ENCODE assay signal across 33 cellular contexts in the genomic region with DNA sequence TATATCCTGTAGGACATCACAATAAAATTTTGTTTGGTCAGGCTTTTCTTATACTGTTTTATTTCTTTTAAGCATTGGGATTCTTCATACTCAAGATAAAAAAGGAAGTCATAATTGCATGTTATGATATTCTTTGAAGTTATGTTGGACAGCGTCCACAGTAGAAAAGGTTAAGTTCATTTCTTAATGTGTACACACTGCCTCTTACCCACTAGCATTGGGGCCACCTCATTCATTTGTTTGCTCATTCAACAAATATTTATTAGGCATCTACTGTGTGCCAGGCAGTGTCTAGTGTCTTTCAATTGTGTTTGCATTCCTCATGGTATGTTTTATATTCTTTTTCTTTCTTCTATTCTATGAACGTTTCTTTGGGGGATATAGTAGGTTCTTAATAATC.
DNase-seq lines count a peak whose midpoint lies in the region; TF ChIP-seq lines count a peak whose summit lies in the region.
"Had no signal": no experiment of that assay in that cellular context is flagged by ENCODE, and none has a peak within 500 bp of the region (broad histone marks: within the 10 kb centered on the region; RNA-seq: fewer than 3 reads in every experiment).

No MANE protein-coding gene starts in this region.

- H3K4me3 Mint-ChIP-seq in CD8-positive, alpha-beta memory T cell: no peak overlapping the region
- H3K4me3 Mint-ChIP-seq: activated CD4-positive, alpha-beta memory T cell treated with anti-CD3 and anti-CD28 coated beads, Interleukin-2, amount 10 ng/mL, durations not matched to agents 7 days and 5 days; activated T-helper 1 cell treated with anti-CD3 and anti-CD28 coated beads, Interleukin-12 subunit alpha, Interleukin-12 subunit beta, Interleukin-2, Interleukin-4 antibody, amounts not matched to agents 30 ng/mL and 10 ng/mL and 1 ng/mL, durations not matched to agents 14 hours and 24 hours and 36 hours; brain; GM23338; neural crest cell; T-helper 17 cell had no signal

- POLR2A ChIA-PET in CD8-positive, alpha-beta memory T cell (lab: Charles Lee): no interaction called here
- POLR2A ChIA-PET in A673 (lab: Charles Lee; ENCODE audit: low non-redundant PET): no interaction called here

- BruUV-seq in A673 (replicated peaks; lab: Mats Ljungman, UMichigan): no TSS peak

- no peaks in the 10 kb centered on the region for H3K4me1 ChIP-seq in CD8-positive, alpha-beta memory T cell (ENCODE audit: insufficient read depth, low read length)
- H3K4me1 ChIP-seq in A673 (ENCODE audit: insufficient read depth, low read length, poor library complexity, severe bottlenecking): no peaks in the 10 kb centered on the region
- H3K4me1 ChIP-seq: adrenal gland, BLaER1 had no signal

- H3K9me3 Mint-ChIP-seq in CD8-positive, alpha-beta memory T cell: peaks cover 0 to 5% (median 1%) of the 10 kb centered on the region in 5 donors
- H3K9me3 Mint-ChIP-seq: activated CD4-positive, alpha-beta memory T cell treated with anti-CD3 and anti-CD28 coated beads, Interleukin-2, amount 10 ng/mL, durations not matched to agents 7 days and 5 days; activated T-helper 1 cell treated with anti-CD3 and anti-CD28 coated beads, Interleukin-12 subunit alpha, Interleukin-12 subunit beta, Interleukin-2, Interleukin-4 antibody, amounts not matched to agents 30 ng/mL and 10 ng/mL and 1 ng/mL, durations not matched to agents 14 hours and 24 hours and 36 hours; brain; GM23338; neural crest cell had no signal

- no peaks in the 10 kb centered on the region for H3K36me3 Mint-ChIP-seq in CD8-positive, alpha-beta memory T cell
- H3K36me3 Mint-ChIP-seq: brain had no signal

- CTCF ChIA-PET in CD8-positive, alpha-beta memory T cell (lab: Charles Lee): no interaction called here
- CTCF ChIA-PET in A673 (lab: Charles Lee): no interaction called here

- no peaks in the 10 kb centered on the region for H3K27me3 ChIP-seq in CD8-positive, alpha-beta memory T cell (ENCODE audit: insufficient read depth, low read length, poor library complexity, severe bottlenecking)
- H3K27me3 ChIP-seq in A673 (replicated peaks; ENCODE audit: insufficient read depth, low read depth, low read length, poor library complexity): no peaks in the 10 kb centered on the region
- H3K27me3 ChIP-seq: adrenal gland, BLaER1, dorsolateral prefrontal cortex, pancreas, stomach, transverse colon had no signal

- DNase-seq in ELR (ENCODE audit: low read depth) (peak; percentile 25), NCI-H226 (peak; percentile 53), fibroblast of gingiva (ENCODE audit: low read depth) (peak; percentile 37), retinal pigment epithelial cell (ENCODE audit: low read depth) (peak; percentile 47), A673 (ENCODE audit: low spot score) (no peak), posterior vena cava (ENCODE audit: low spot score) (no peak)
- DNase-seq in activated T-cell treated with anti-CD3 and anti-CD28 coated beads, Interleukin-2, amount 50 U/mL, for 1 hour: no peak
- no peak for DNase-seq in CD8-positive, alpha-beta memory T cell
- DNase-seq: activated CD4-positive, alpha-beta memory T cell treated with anti-CD3 and anti-CD28 coated beads, Interleukin-2, amount 10 ng/mL, durations not matched to agents 7 days and 5 days; activated CD4-positive, alpha-beta T cell treated with anti-CD3 and anti-CD28 coated beads for 1 hour; activated CD8-positive, alpha-beta memory T cell treated with anti-CD3 and anti-CD28 coated beads, Interleukin-2, amount 50 U/mL, for 4 hours; activated naive CD4-positive, alpha-beta T cell treated with Interleukin-2 at 50 U/mL for 16 hours; adrenal gland; COR-L47; DMS79 treated with DMSO at 0.1 percent for 48 hours; dorsolateral prefrontal cortex; hypothalamus; mesendoderm; NCI-H1417; NCI-H2029 treated with DMSO at 0.1 percent for 48 hours; NCI-H2227 treated with DMSO at 0.1 percent for 48 hours; NCI-H69; pancreas; right cardiac atrium; SHP77; stomach; T-helper 17 cell; transverse colon had no signal

- H3K27ac Mint-ChIP-seq in CD8-positive, alpha-beta memory T cell: no peak overlapping the region
- H3K27ac Mint-ChIP-seq: activated CD4-positive, alpha-beta memory T cell treated with anti-CD3 and anti-CD28 coated beads, Interleukin-2, amount 10 ng/mL, durations not matched to agents 7 days and 5 days; activated T-helper 1 cell treated with anti-CD3 and anti-CD28 coated beads, Interleukin-12 subunit alpha, Interleukin-12 subunit beta, Interleukin-2, Interleukin-4 antibody, amounts not matched to agents 30 ng/mL and 10 ng/mL and 1 ng/mL, durations not matched to agents 14 hours and 24 hours and 36 hours; brain; GM23338; T-helper 17 cell had no signal

- H3K9me3 ChIP-seq in CD8-positive, alpha-beta memory T cell (ENCODE audit: low read length): no peaks in the 10 kb centered on the region
- H3K9me3 ChIP-seq in A673 (ENCODE audit: low read depth, low read length, poor library complexity, severe bottlenecking): peaks cover 14% of the 10 kb centered on the region
- H3K9me3 ChIP-seq: adrenal gland, BLaER1, pancreas, stomach, transverse colon had no signal

- no peak overlapping the region for H3K27ac ChIP-seq in CD8-positive, alpha-beta memory T cell (ENCODE audit: low read depth, low read length)
- H3K27ac ChIP-seq in A673 (ENCODE audit: low read depth, low read length, poor library complexity, severe bottlenecking): no peak overlapping the region
- H3K27ac ChIP-seq: adrenal gland, BLaER1, dorsolateral prefrontal cortex, pancreas, stomach, transverse colon had no signal

- no peak overlapping the region for H3K4me3 ChIP-seq in retinal pigment epithelial cell (ENCODE audit: low read length)
- no peak overlapping the region for H3K4me3 ChIP-seq in CD8-positive, alpha-beta memory T cell (ENCODE audit: low read length)
- no peak overlapping the region for H3K4me3 ChIP-seq in A673 (ENCODE audit: low read depth, low read length, poor library complexity, severe bottlenecking)
- H3K4me3 ChIP-seq: adrenal gland, BLaER1, dorsolateral prefrontal cortex, GM23338, pancreas, stomach, transverse colon had no signal

- intact Hi-C loops in A673 (cut with micrococcal nuclease; ENCODE audit: unreplicated experiment) (no loop called here), posterior vena cava (cut with DNase I) (no loop called here)

- H3K27me3 Mint-ChIP-seq in CD8-positive, alpha-beta memory T cell: no peaks in the 10 kb centered on the region
- H3K27me3 Mint-ChIP-seq: activated CD4-positive, alpha-beta memory T cell treated with anti-CD3 and anti-CD28 coated beads, Interleukin-2, amount 10 ng/mL, durations not matched to agents 7 days and 5 days; T-helper 17 cell had no signal

- no peaks in the 10 kb centered on the region for H3K36me3 ChIP-seq in CD8-positive, alpha-beta memory T cell (ENCODE audit: insufficient read depth, low read length)
- H3K36me3 ChIP-seq in A673 (ENCODE audit: insufficient read depth, low read length, poor library complexity, severe bottlenecking): no peaks in the 10 kb centered on the region
- H3K36me3 ChIP-seq: adrenal gland, BLaER1, pancreas, stomach, transverse colon had no signal

- H3K4me1 Mint-ChIP-seq in CD8-positive, alpha-beta memory T cell: no peaks in the 10 kb centered on the region
- H3K4me1 Mint-ChIP-seq: activated CD4-positive, alpha-beta memory T cell treated with anti-CD3 and anti-CD28 coated beads, Interleukin-2, amount 10 ng/mL, durations not matched to agents 7 days and 5 days; GM23338; neural crest cell; T-helper 17 cell had no signal

- TF ChIP-seq CTCF in retinal pigment epithelial cell (conservative IDR thresholded peaks at IDR 0.05; ENCODE audit: low read depth, low read length) (no peak), A673 (conservative IDR thresholded peaks at IDR 0.05; ENCODE audit: low read depth, low read length) (no peak)

Comparison
In these comparisons a context has a peak if more than half of its experiments do, and no peak if none do; other contexts are left out.
1. DNase-seq: peak in ELR (single experiment), NCI-H226 (single experiment), fibroblast of gingiva (single experiment) and retinal pigment epithelial cell (single experiment); none in activated T-cell treated with anti-CD3 and anti-CD28 coated beads, Interleukin-2, amount 50 U/mL, for 1 hour (single experiment), CD8-positive, alpha-beta memory T cell (0 of 5), A673 (single experiment) and posterior vena cava (single experiment).